16 cellular contexts compared by ENCODE assay signal in genomic region chr7:94332571-94332970, GRCh38.
"Had no signal": no experiment of that assay in that cellular context is flagged by ENCODE, and none has a peak within 500 bp of the region (broad histone marks: within the 10 kb centered on the region; RNA-seq: fewer than 3 reads in every experiment).

No MANE protein-coding gene starts in this region.

- H3K36me3 ChIP-seq: colonic mucosa, heart left ventricle, right atrium auricular region, suprapubic skin, thyroid gland, upper lobe of right lung, vagina had no signal

- ATAC-seq: heart left ventricle; mucosa of descending colon; natural killer cell; stimulated activated effector memory CD8-positive, alpha-beta T cell treated with anti-CD3 and anti-CD28 coated beads, Interleukin-12 subunit alpha, Interleukin-12 subunit beta, amount 100 ng/mL, for 72 hours; stimulated activated naive CD8-positive, alpha-beta T cell treated with anti-CD3 and anti-CD28 coated beads, Interleukin-15, Interleukin-2, amounts not matched to agents 100 U/mL and 50 U/mL, for 24 hours; upper lobe of right lung had no signal

- H3K4me1 ChIP-seq: colonic mucosa, heart left ventricle, right atrium auricular region, suprapubic skin, thyroid gland, upper lobe of right lung had no signal

- H3K4me3 ChIP-seq: colonic mucosa, heart left ventricle, mucosa of descending colon, right atrium auricular region, suprapubic skin, thyroid gland, upper lobe of right lung, vagina had no signal

- DNase-seq: colonic mucosa; dermis blood vessel endothelial cell; heart left ventricle; hippocampal formation; kidney glomerular epithelial cell; mucosa of descending colon; natural killer cell; stimulated activated CD4-positive, alpha-beta T cell treated with anti-CD3 and anti-CD28 coated beads, Interleukin-4, amount 100 ng/mL, for 1 hour; stimulated activated CD8-positive, alpha-beta memory T cell treated with anti-CD3 and anti-CD28 coated beads, Interleukin-4, amount 100 ng/mL, for 48 hours; stimulated activated naive CD8-positive, alpha-beta T cell treated with anti-CD3 and anti-CD28 coated beads, Interleukin-15, Interleukin-2, amounts not matched to agents 100 U/mL and 50 U/mL, for 24 hours; thyroid gland; upper lobe of right lung had no signal

- H3K27me3 ChIP-seq: colonic mucosa, heart left ventricle, right atrium auricular region, suprapubic skin, thyroid gland, upper lobe of right lung, vagina had no signal

- H3K9me3 ChIP-seq: colonic mucosa, heart left ventricle, mucosa of descending colon, right atrium auricular region, suprapubic skin, thyroid gland, upper lobe of right lung, vagina had no signal

- H3K27ac ChIP-seq: colonic mucosa, heart left ventricle, right atrium auricular region, suprapubic skin, thyroid gland, upper lobe of right lung had no signal
